ENCODE assay signal across 26 cellular contexts in the genomic region with DNA sequence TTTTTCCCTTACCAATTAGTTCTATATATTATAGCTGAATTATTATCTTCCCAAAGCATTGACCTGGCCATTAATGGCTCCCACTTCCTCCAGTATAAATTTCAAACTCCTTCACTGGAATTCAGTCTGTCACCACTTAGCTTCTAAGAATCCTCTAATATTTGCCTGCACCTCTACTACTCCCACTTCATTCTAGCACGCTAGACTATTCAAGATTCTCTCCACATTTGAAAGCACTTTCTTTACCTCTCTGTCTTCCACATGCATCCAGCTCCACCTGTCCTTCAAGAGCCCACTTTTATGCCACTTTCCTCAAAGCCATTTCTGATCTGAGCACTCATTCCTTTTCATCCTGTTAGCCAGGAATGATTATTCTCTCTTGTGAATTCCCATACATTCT.
"Had no signal": no experiment of that assay in that cellular context is flagged by ENCODE, and none has a peak within 500 bp of the region (broad histone marks: within the 10 kb centered on the region; RNA-seq: fewer than 3 reads in every experiment).

No MANE protein-coding gene starts in this region.

- H3K27ac ChIP-seq: left ventricle myocardium inferior, parathyroid adenoma, right atrium auricular region, right lobe of liver, stomach, testis, tibial artery, upper lobe of right lung had no signal

- H3K27me3 ChIP-seq: right atrium auricular region, right lobe of liver, stomach, testis, tibial artery, upper lobe of right lung had no signal

- H3K27me3 Mint-ChIP-seq: stimulated activated memory B cell treated with anti-CD40 and anti-IgM and Interleukin-4, amounts not matched to agents 10 μg/mL and 1 μg/mL and 100 μg/mL, for 72 hours had no signal

- H3K36me3 Mint-ChIP-seq: immature natural killer cell; mesothelial cell of epicardium; naive B cell; natural killer cell; stimulated activated memory B cell treated with anti-CD40 and anti-IgM and Interleukin-4, amounts not matched to agents 10 μg/mL and 1 μg/mL and 100 μg/mL, for 72 hours had no signal

- ATAC-seq: left colon; natural killer cell; right lobe of liver; stimulated activated memory B cell treated with anti-CD40 and anti-IgM and Interleukin-4, amounts not matched to agents 10 μg/mL and 1 μg/mL and 100 μg/mL, for 72 hours; upper lobe of right lung had no signal

- H3K27ac Mint-ChIP-seq: mesothelial cell of epicardium, natural killer cell had no signal

- H3K4me1 ChIP-seq: parathyroid adenoma, right atrium auricular region, right lobe of liver, testis, tibial artery, upper lobe of right lung had no signal

- H3K9me3 Mint-ChIP-seq: immature natural killer cell; mesothelial cell of epicardium; naive B cell; natural killer cell; stimulated activated memory B cell treated with anti-CD40 and anti-IgM and Interleukin-4, amounts not matched to agents 10 μg/mL and 1 μg/mL and 100 μg/mL, for 72 hours had no signal

- H3K4me1 Mint-ChIP-seq: immature natural killer cell, naive B cell, natural killer cell had no signal

- H3K36me3 ChIP-seq: left ventricle myocardium inferior, right atrium auricular region, right lobe of liver, stomach, tibial artery, upper lobe of right lung had no signal

- H3K9me3 ChIP-seq: left ventricle myocardium inferior, right atrium auricular region, right lobe of liver, stomach, testis, tibial artery, upper lobe of right lung had no signal

- H3K4me3 Mint-ChIP-seq: immature natural killer cell; mesothelial cell of epicardium; naive B cell; natural killer cell; stimulated activated memory B cell treated with anti-CD40 and anti-IgM and Interleukin-4, amounts not matched to agents 10 μg/mL and 1 μg/mL and 100 μg/mL, for 72 hours had no signal

- H3K4me3 ChIP-seq: left ventricle myocardium inferior, lung, right atrium auricular region, right lobe of liver, smooth muscle cell, stomach, testis, tibial artery, upper lobe of right lung had no signal

- DNase-seq: hypothalamus; immature natural killer cell; kidney; left colon; left ventricle myocardium inferior; mesendoderm; naive B cell; natural killer cell; nucleus accumbens; right lobe of liver; stimulated activated CD4-positive, alpha-beta T cell treated with anti-CD3 and anti-CD28 coated beads, Interleukin-1b, Interleukin-23, amount 100 ng/mL, for 48 hours; stimulated activated CD4-positive, alpha-beta T cell treated with anti-CD3 and anti-CD28 coated beads, Interleukin-2, amount 100 ng/mL, for 48 hours; stimulated activated CD4-positive, alpha-beta T cell treated with anti-CD3 and anti-CD28 coated beads, Interleukin-4, amount 100 ng/mL, for 4 hours; stimulated activated CD8-positive, alpha-beta memory T cell treated with anti-CD3 and anti-CD28 coated beads, Interleukin-4, amount 100 ng/mL, for 48 hours; stimulated activated naive CD4-positive, alpha-beta T cell treated with Interleukin-2 at 50 U/mL for 16 hours; stomach; testis; tibial artery; trophoblast cell; upper lobe of right lung had no signal
